19 cellular contexts compared by ENCODE assay signal in the genomic region with DNA sequence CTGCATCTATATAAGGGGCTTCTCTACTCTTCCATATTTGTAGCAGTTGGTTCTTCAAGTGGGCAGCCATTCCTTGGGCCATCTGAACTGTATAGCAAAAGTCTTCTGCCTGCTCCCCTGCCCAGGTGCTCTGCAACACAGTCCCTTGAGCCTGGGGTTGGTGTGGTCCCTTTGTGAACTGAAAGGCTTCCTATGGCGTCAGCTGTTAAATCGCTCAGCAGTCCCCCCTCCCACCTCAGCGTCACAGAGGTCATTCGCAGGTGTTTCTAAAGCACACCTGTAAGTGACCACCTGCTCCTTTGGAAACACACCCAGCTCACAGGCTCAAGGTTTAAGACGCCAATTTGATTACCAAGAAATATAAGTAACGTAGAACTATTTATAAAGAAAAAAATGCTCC. TPM values are rescaled to one million over a fixed set of nuclear protein-coding genes. Genes with fewer than 3 reads are reported as not detected.
DNase-seq lines count a peak whose midpoint lies in the region; ATAC-seq, FAIRE-seq and TF ChIP-seq lines count a peak whose summit lies in the region.
"Had no signal": no experiment of that assay in that cellular context is flagged by ENCODE, and none has a peak within 500 bp of the region (broad histone marks: within the 10 kb centered on the region; RNA-seq: fewer than 3 reads in every experiment).

No MANE protein-coding gene starts in this region.

- H3K9me2 ChIP-seq in GM23248 (ENCODE audit: insufficient read depth): no peaks in the 10 kb centered on the region

- no peaks in the 10 kb centered on the region for H3K79me1 ChIP-seq in H1 (ENCODE audit: low read depth, low read length)

- no peak overlapping the region for H3K14ac ChIP-seq in H1 (ENCODE audit: insufficient read length)

- in situ Hi-C loops in GM23248 (cut with MboI): no loop called here
- in situ Hi-C loops in KBM-7 (cut with MboI; ENCODE audit: low pct_unique_long_range_greater_than_20kb, low sequenced_read_pairs): no loop called here

- no peak overlapping the region for H2AFZ ChIP-seq in GM23248
- H2AFZ ChIP-seq in H1 (ENCODE audit: low read length): no peak overlapping the region

- no peaks in the 10 kb centered on the region for H3K27me3 ChIP-seq in GM23248 (replicated peaks; ENCODE audit: insufficient read depth)
- no peaks in the 10 kb centered on the region for H3K27me3 ChIP-seq in H1 (replicated peaks in 1 of 4; ENCODE audit: control insufficient read depth in 3 of 4, extremely low read depth in 1 of 4, insufficient read depth in 3 of 4, low read length in 3 of 4)
- H3K27me3 ChIP-seq: BLaER1 treated with 17β-estradiol and CSF1 and Interleukin-3, amounts not matched to agents 10 nM and 100 nM had no signal

- no peaks in the 10 kb centered on the region for H3K79me2 ChIP-seq in GM23248 (ENCODE audit: insufficient read depth)
- no peaks in the 10 kb centered on the region for H3K79me2 ChIP-seq in H1 (ENCODE audit: control insufficient read depth in 1 of 2, insufficient read depth in 2 of 2, low read length in 2 of 2)

- no peak overlapping the region for H2BK120ac ChIP-seq in H1 (replicated peaks; ENCODE audit: low read depth, low read length)

- no peak overlapping the region for H3K9ac ChIP-seq in GM23248
- H3K9ac ChIP-seq in H1 (replicated peaks in 1 of 4; ENCODE audit: extremely low read depth in 1 of 4, low read depth in 3 of 4, low read length in 3 of 4): no peak overlapping the region
- H3K9ac ChIP-seq: BLaER1 treated with 17β-estradiol and CSF1 and Interleukin-3, amounts not matched to agents 10 nM and 100 nM had no signal

- CTCF ChIA-PET in H1 (lab: Charles Lee; ENCODE audit: partially characterized antibody): interaction anchor here (1.0 to 6.0 kb wide), 7 partner anchors 11 to 64 kb away, joined by 3 to 40 read pairs (median 4); no protein-coding TSS in a partner anchor

- H3K4me3 ChIP-seq in GM23248 (no peak overlapping the region), H1 (ENCODE audit: extremely low read depth in 1 of 4, insufficient read depth in 2 of 4, low read depth in 3 of 4, low read length in 4 of 4) (no peak overlapping the region)
- H3K4me3 ChIP-seq: BLaER1 treated with 17β-estradiol and CSF1 and Interleukin-3, amounts not matched to agents 10 nM and 100 nM; GM12878 had no signal

- no peaks in the 10 kb centered on the region for H3K36me3 ChIP-seq in GM23248 (ENCODE audit: low read depth)
- no peaks in the 10 kb centered on the region; a peak in 1 of 8 replicates for H3K36me3 ChIP-seq in H1 (ENCODE audit: control insufficient read depth in 2 of 4, insufficient read depth in 4 of 4, low read length in 3 of 4)

- peak overlapping the region; percentile 9 for H3K27ac Mint-ChIP-seq in T-helper 17 cell
- H3K27ac Mint-ChIP-seq: B cell; CD8-positive, alpha-beta T cell had no signal

- no peak for TF ChIP-seq POLR2A in H1 (IDR thresholded peaks at IDR 0.05; ENCODE audit: control extremely low read depth in 1 of 2, low read depth in 2 of 2, low read length in 2 of 2)

- H3K4me1 Mint-ChIP-seq in T-helper 17 cell: peaks cover 13% of the 10 kb centered on the region

- no peak overlapping the region for H3K23ac ChIP-seq in H1 (ENCODE audit: insufficient read length)

- DNase-seq in GM23248 (no peak), T-helper 17 cell (no peak), H1 (ENCODE audit: low read depth in 1 of 2, low spot score in 2 of 2) (no peak), NCI-H446 treated with DMSO at 0.1 percent for 48 hours (lab: John Stamatoyannopoulos, UW) (no peak), KBM-7 (no peak)
- DNase-seq: Calu3; CD8-positive, alpha-beta T cell; DMS53; DND-41; EL; H7; HFFc6 had no signal

- no peak for TF ChIP-seq CTCF in H1 (IDR thresholded peaks at IDR 0.05; ENCODE audit: control extremely low read depth in 1 of 3, insufficient read depth in 1 of 3, low read depth in 1 of 3, low read length in 3 of 3)

- no peak overlapping the region for H4K8ac ChIP-seq in H1 (ENCODE audit: extremely low read depth, insufficient read depth, low read length)

- H3K36me3 Mint-ChIP-seq in T-helper 17 cell (ENCODE audit: low read depth): peaks cover 34% of the 10 kb centered on the region

- FAIRE-seq in H1 (lab: Jason Lieb, UNC): no peak

- no peak for TF ChIP-seq RAD21 in H1 (IDR thresholded peaks at IDR 0.05 in 1 of 2, conservative IDR thresholded peaks at IDR 0.05 in 1 of 2; ENCODE audit: low read depth in 2 of 2, low read length in 2 of 2)

- no peak overlapping the region for H3K4me2 ChIP-seq in GM23248 (ENCODE audit: unreplicated experiment)
- no peak overlapping the region for H3K4me2 ChIP-seq in H1 (ENCODE audit: insufficient read depth in 1 of 2, low read depth in 2 of 2, low read length in 2 of 2)
- H3K4me2 ChIP-seq: BLaER1 treated with 17β-estradiol and CSF1 and Interleukin-3, amounts not matched to agents 10 nM and 100 nM had no signal

- WGBS in GM23248 (ENCODE audit: low coverage in 1 of 2, low lambda C conversion rate in 2 of 2, missing lambda C conversion rate in 2 of 2), 2 experiments: 74 to 93% methylated on average over 5 to 6 of the region's 6 CpGs
- 87% methylated on average over 6 of the region's 6 CpGs; no CpG with 5 or more reads in 1 of the 2 experiments for whole genome bisulfite sequencing in H1 (ENCODE audit: extremely low coverage in 1 of 2, insufficient coverage in 1 of 2, insufficient read length in 1 of 2, insufficient replicate concordance in 2 of 2, low coverage in 1 of 2, low lambda C conversion rate in 2 of 2, missing lambda C conversion rate in 1 of 2), 2 experiments

- H4K5ac ChIP-seq in H1 (ENCODE audit: insufficient read length, low read depth, low read length): no peak overlapping the region

- no peak overlapping the region for H3K4ac ChIP-seq in H1 (replicated peaks; ENCODE audit: insufficient read length, low read depth, low read length)

- peaks cover 17% of the 10 kb centered on the region for H3K4me1 ChIP-seq in GM23248 (ENCODE audit: insufficient read depth)
- no peaks in the 10 kb centered on the region for H3K4me1 ChIP-seq in H1 (replicated peaks in 1 of 4; ENCODE audit: control insufficient read depth in 3 of 4, insufficient read depth in 4 of 4, low read length in 3 of 4)

- no peak overlapping the region for H2BK12ac ChIP-seq in H1 (ENCODE audit: low read depth, low read length)

- no peak overlapping the region for H3K4me3 Mint-ChIP-seq in T-helper 17 cell
- H3K4me3 Mint-ChIP-seq: B cell; CD8-positive, alpha-beta T cell; HFFc6 had no signal

- no peak overlapping the region for H3K56ac ChIP-seq in H1 (replicated peaks; ENCODE audit: insufficient read length, low read depth, low read length)

- H3F3A ChIP-seq in GM23248 (ENCODE audit: insufficient read depth): peaks cover 29% of the 10 kb centered on the region

- H4K91ac ChIP-seq in H1 (replicated peaks; ENCODE audit: insufficient read length, low read length): no peak overlapping the region

- H2AK5ac ChIP-seq in H1 (ENCODE audit: low read depth, low read length): no peak overlapping the region

- H2BK20ac ChIP-seq in H1 (ENCODE audit: low read length): no peak overlapping the region

- no peaks in the 10 kb centered on the region for H3K27me3 Mint-ChIP-seq in T-helper 17 cell
- H3K27me3 Mint-ChIP-seq: B cell had no signal

- no peak overlapping the region for H3K18ac ChIP-seq in H1 (ENCODE audit: extremely low read depth, low read length)

- no peaks in the 10 kb centered on the region for H3K23me2 ChIP-seq in H1 (ENCODE audit: low read depth, low read length)

- peak overlapping the region; percentile 83 for H3K27ac ChIP-seq in GM23248
- H3K27ac ChIP-seq in H1 (ENCODE audit: low read depth, low read length): no peak overlapping the region
- H3K27ac ChIP-seq in temporal lobe (ENCODE audit: low read depth, low read length): peak overlapping the region; percentile 27
- H3K27ac ChIP-seq: BLaER1 treated with 17β-estradiol and CSF1 and Interleukin-3, amounts not matched to agents 10 nM and 100 nM had no signal

- no peak overlapping the region for H2BK15ac ChIP-seq in H1 (ENCODE audit: low read length)

- no peak for TF ChIP-seq EP300 in H1 (IDR thresholded peaks at IDR 0.05; ENCODE audit: borderline replicate concordance in 1 of 2, low read depth in 2 of 2, low read length in 2 of 2)

- H4K20me1 ChIP-seq in GM23248 (ENCODE audit: insufficient read depth) (no peaks in the 10 kb centered on the region), H1 (replicated peaks in 1 of 2; ENCODE audit: control insufficient read depth in 1 of 2, insufficient read depth in 2 of 2, low read length in 2 of 2) (no peaks in the 10 kb centered on the region)
- H4K20me1 ChIP-seq: BLaER1 treated with 17β-estradiol and CSF1 and Interleukin-3, amounts not matched to agents 10 nM and 100 nM had no signal

- POLR2A ChIA-PET in H1 (lab: Charles Lee; ENCODE audit: partially characterized antibody): interaction anchor here (0.6 kb wide), 1 partner anchor 421 kb away, joined by 3 read pairs; no protein-coding TSS in a partner anchor

- H3K9me3 ChIP-seq in GM23248 (ENCODE audit: low read depth) (no peaks in the 10 kb centered on the region), T-helper 17 cell (ENCODE audit: control insufficient read depth, low read length, poor library complexity, severe bottlenecking) (no peaks in the 10 kb centered on the region), H1 (ENCODE audit: insufficient read depth in 2 of 2, low read depth in 1 of 2, low read length in 1 of 2) (no peaks in the 10 kb centered on the region)
- H3K9me3 ChIP-seq: BLaER1 treated with 17β-estradiol and CSF1 and Interleukin-3, amounts not matched to agents 10 nM and 100 nM had no signal

- no peak overlapping the region for H2BK5ac ChIP-seq in H1 (ENCODE audit: low read depth, low read length)

- ATAC-seq in T-helper 17 cell (no peak), HG03457 (IDR thresholded peaks at IDR 0.05; ENCODE audit: unreplicated experiment) (no peak)
- ATAC-seq: CD8-positive, alpha-beta T cell; GM12878; HCT116 had no signal

TF ChIP-seq in H1, 55 proteins besides CTCF, POLR2A, EP300 and RAD21:
- TF ChIP-seq JUN (IDR thresholded peaks at IDR 0.05; ENCODE audit: low read depth, low read length) (no peak), TCF12 (IDR thresholded peaks at IDR 0.05; ENCODE audit: low read depth, low read length) (0 out of 2 replicates have a peak, but pooled peaks have one; percentile 30)

RNA-seq across cellular contexts. Expression of a gene that starts 37.0 kb away (rescaled TPM):
- 6.2 and 11.5 TPM in 2 replicates for total RNA-seq in GM23248 (2014; rRNA removed; shearing (Covaris generic))
- polyA plus RNA-seq in GM23248 (2016; fragmentation: Nextera tagmentation; extraction: Ambion mirVana): 16.1 and 16.4 TPM in 2 replicates
- under 1 TPM in 1 of 2 donors, not detected in 1; 0.20 TPM for total RNA-seq in T-helper 17 cell
- 50.4 and 53.0 TPM in 2 replicates for total RNA-seq in H1 (2021; fragmentation: NEBNext Ultra II Directional; extraction: Animal tissue kit (Norgen Biotek cat#: 25700))
- 51.5 and 55.9 TPM in 2 replicates for polyA plus RNA-seq in H1 (2011; rRNA removed)
- polyA plus RNA-seq in H1 (2011; cell fraction: cytosol; rRNA removed): 60.1 TPM
- 92.4 TPM for polyA plus RNA-seq in H1 (2011; cell fraction: nucleus; rRNA removed)
- polyA plus RNA-seq in H1 (2012, experiment 1 of 2): 61.0 to 67.9 TPM (median 65.5 TPM) in 4 replicates
- 97.4 TPM for polyA plus RNA-seq in H1 (2012, experiment 2 of 2)
- 52.9 TPM for polyA plus RNA-seq in H1 (2013, experiment 1 of 2)
- 53.4 TPM for polyA plus RNA-seq in H1 (2013, experiment 2 of 2)
- 43.1 and 49.4 TPM in 2 replicates for polyA minus RNA-seq in H1 (2011; rRNA and poly(A)+ RNA removed)
- 20.8 TPM for polyA minus RNA-seq in H1 (2011; cell fraction: cytosol; rRNA and poly(A)+ RNA removed)
- polyA minus RNA-seq in H1 (2011; cell fraction: nucleus; rRNA and poly(A)+ RNA removed): 32.8 TPM
- 2.2 TPM for total RNA-seq in temporal lobe
- total RNA-seq: A172; CD8-positive, alpha-beta T cell had no signal
